In genomic region chr4:34035225-34035624, GRCh38 we compare ENCODE assay signal across 29 cellular contexts.
"Had no signal": no experiment of that assay in that cellular context is flagged by ENCODE, and none has a peak within 500 bp of the region (broad histone marks: within the 10 kb centered on the region; RNA-seq: fewer than 3 reads in every experiment).

No MANE protein-coding gene starts in this region.

- H3K27ac Mint-ChIP-seq: dendritic cell treated with granulocyte-macrophage colony-stimulating factor and Interleukin-4, amounts not matched to agents 40 ng/mL and 50 ng/mL, for 4 days; effector memory CD8-positive, alpha-beta T cell; endodermal cell had no signal

- H3K9me3 ChIP-seq: colonic mucosa, esophagus muscularis mucosa, esophagus squamous epithelium, gastrocnemius medialis, gastroesophageal sphincter had no signal

- H3K27ac ChIP-seq: colonic mucosa, coronary artery, dorsolateral prefrontal cortex, epithelial cell of prostate, esophagus muscularis mucosa, esophagus squamous epithelium, foreskin keratinocyte, gastrocnemius medialis, gastroesophageal sphincter, heart left ventricle, heart right ventricle had no signal

- H3K27me3 ChIP-seq: colonic mucosa, dorsolateral prefrontal cortex, esophagus squamous epithelium, foreskin keratinocyte, gastrocnemius medialis, gastroesophageal sphincter, heart left ventricle, heart right ventricle had no signal

- H3K4me3 Mint-ChIP-seq: dendritic cell treated with granulocyte-macrophage colony-stimulating factor and Interleukin-4, amounts not matched to agents 40 ng/mL and 50 ng/mL, for 4 days; effector memory CD8-positive, alpha-beta T cell; endodermal cell had no signal

- H3K4me1 ChIP-seq: colonic mucosa, esophagus muscularis mucosa, esophagus squamous epithelium, foreskin keratinocyte, gastrocnemius medialis, gastroesophageal sphincter, heart left ventricle, heart right ventricle had no signal

- H3K4me1 Mint-ChIP-seq: endodermal cell had no signal

- H3K4me3 ChIP-seq: colonic mucosa, coronary artery, dorsolateral prefrontal cortex, esophagus muscularis mucosa, esophagus squamous epithelium, gastrocnemius medialis, gastroesophageal sphincter, heart left ventricle, heart right ventricle had no signal

- ATAC-seq: effector memory CD8-positive, alpha-beta T cell; esophagus mucosa; foreskin keratinocyte; gastrocnemius medialis; gastroesophageal sphincter; heart left ventricle; heart right ventricle had no signal

- H3K9me3 Mint-ChIP-seq: dendritic cell treated with granulocyte-macrophage colony-stimulating factor and Interleukin-4, amounts not matched to agents 40 ng/mL and 50 ng/mL, for 4 days; endodermal cell had no signal

- H3K36me3 ChIP-seq: colonic mucosa, esophagus muscularis mucosa, esophagus squamous epithelium, gastrocnemius medialis, gastroesophageal sphincter, heart left ventricle, heart right ventricle had no signal

- FAIRE-seq: colon, endometrium, endothelial cell of umbilical vein, frontal cortex had no signal

- DNase-seq: colonic mucosa; cortex of kidney; dermis blood vessel endothelial cell; dorsolateral prefrontal cortex; effector CD4-positive, alpha-beta T cell; effector CD8-positive, alpha-beta T cell; effector memory CD4-positive, alpha-beta T cell; effector memory CD8-positive, alpha-beta T cell; endodermal cell; erythroblast; esophagus squamous epithelium; foreskin fibroblast; foreskin keratinocyte; foreskin melanocyte; gastrocnemius medialis; glutamatergic neuron; head of caudate nucleus; heart left ventricle; heart right ventricle had no signal

- H3K27me3 Mint-ChIP-seq: dendritic cell treated with granulocyte-macrophage colony-stimulating factor and Interleukin-4, amounts not matched to agents 40 ng/mL and 50 ng/mL, for 4 days; effector memory CD8-positive, alpha-beta T cell had no signal
